ENCODE assay signal across 1 cellular context in the genomic region with DNA sequence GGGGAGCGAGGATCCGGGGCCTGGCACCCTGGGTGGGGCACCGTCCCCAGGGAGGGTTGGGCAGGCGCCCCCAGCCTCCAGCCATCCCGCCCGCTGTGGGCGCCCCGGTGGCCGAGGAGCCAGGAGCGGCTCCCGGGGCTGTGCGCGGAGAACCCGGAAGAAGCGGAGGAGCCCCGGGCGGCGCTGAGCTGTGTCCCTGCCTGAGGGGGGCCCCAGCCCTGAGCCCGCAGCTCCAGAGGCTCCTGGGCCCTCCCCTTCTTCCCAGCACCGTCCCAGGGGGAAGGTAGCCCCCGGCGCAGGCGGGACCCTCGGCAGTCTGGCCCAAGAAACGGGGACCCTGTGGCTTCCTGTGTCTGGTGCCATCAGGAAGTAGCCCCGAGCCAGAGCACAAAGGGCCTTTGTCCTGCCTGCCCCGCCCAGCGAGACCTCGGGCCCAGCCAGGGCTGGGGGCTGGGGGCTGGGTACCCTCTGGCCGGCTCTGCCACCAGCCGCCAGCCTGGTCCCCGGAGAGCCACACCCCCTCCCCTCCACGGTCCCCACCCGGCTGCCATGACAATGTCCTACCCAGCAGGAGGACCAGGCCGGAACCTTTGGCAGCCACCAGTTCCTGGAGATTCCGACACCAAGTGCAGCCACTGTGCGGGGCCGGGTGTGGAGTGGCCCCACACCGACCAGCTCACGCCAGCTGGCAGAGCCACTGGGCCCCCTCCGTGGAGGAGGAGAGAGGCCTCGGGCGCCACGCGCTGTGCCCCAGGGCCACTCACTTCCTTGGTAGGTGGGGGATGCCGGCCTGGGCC.
TF ChIP-seq lines count a peak whose summit lies in the region.

No MANE protein-coding gene starts in this region.

TF ChIP-seq in K562, 482 proteins besides CTCF, POLR2A, EP300 and RAD21 (continued from another document):
- 0 out of 2 replicates have a peak, but pooled peaks have one; percentile 3 for TF ChIP-seq REST (CRISPR knock-in tag; IDR thresholded peaks at IDR 0.05; ENCODE audit: low read depth)
- TF ChIP-seq NR1H2 (CRISPR knock-in tag; IDR thresholded peaks at IDR 0.05), result 0 out of 2 replicates have a peak, but pooled peaks have one; percentile 55
- TF ChIP-seq NRF1 (conservative IDR thresholded peaks at IDR 0.05 in 1 of 2, IDR thresholded peaks at IDR 0.05 in 1 of 2), result peak; percentile 46 to 56
- TF ChIP-seq, protein P1, sequence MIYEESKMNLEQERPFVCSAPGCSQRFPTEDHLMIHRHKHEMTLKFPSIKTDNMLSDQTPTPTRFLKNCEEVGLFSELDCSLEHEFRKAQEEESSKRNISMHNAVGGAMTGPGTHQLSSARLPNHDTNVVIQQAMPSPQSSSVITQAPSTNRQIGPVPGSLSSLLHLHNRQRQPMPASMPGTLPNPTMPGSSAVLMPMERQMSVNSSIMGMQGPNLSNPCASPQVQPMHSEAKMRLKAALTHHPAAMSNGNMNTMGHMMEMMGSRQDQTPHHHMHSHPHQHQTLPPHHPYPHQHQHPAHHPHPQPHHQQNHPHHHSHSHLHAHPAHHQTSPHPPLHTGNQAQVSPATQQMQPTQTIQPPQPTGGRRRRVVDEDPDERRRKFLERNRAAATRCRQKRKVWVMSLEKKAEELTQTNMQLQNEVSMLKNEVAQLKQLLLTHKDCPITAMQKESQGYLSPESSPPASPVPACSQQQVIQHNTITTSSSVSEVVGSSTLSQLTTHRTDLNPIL (CRISPR knock-in tag; IDR thresholded peaks at IDR 0.05), result no peak
- 0 out of 2 replicates have a peak, but pooled peaks have one; percentile 1 for TF ChIP-seq TAF7 (tag; IDR thresholded peaks at IDR 0.05)
- no peak for TF ChIP-seq ZEB2 (IDR thresholded peaks at IDR 0.05)
- no peak for TF ChIP-seq ZNF507 (tag; conservative IDR thresholded peaks at IDR 0.05)
- 0 out of 2 replicates have a peak, but pooled peaks have one; percentile 1 for TF ChIP-seq ZNF41 (CRISPR knock-in tag; conservative IDR thresholded peaks at IDR 0.05)
- TF ChIP-seq AFF4 (CRISPR knock-in tag; IDR thresholded peaks at IDR 0.05), result peak; percentile 46
- TF ChIP-seq E2F5 (CRISPR knock-in tag; IDR thresholded peaks at IDR 0.05), result no peak
- no peak for TF ChIP-seq ZNF699 (CRISPR knock-in tag; IDR thresholded peaks at IDR 0.05; ENCODE audit: insufficient replicate concordance)
- TF ChIP-seq ID3 (CRISPR knock-in tag; IDR thresholded peaks at IDR 0.05), result no peak
- peak; percentile 12; the same call in 1 of the 2 replicates for TF ChIP-seq ID3 (tag; IDR thresholded peaks at IDR 0.05)
- 0 out of 2 replicates have a peak, but pooled peaks have one; percentile 4 for TF ChIP-seq CREM (IDR thresholded peaks at IDR 0.05; ENCODE audit: low read depth)
- peak; percentile 4; the same call in 1 of the 2 replicates for TF ChIP-seq E2F3 (CRISPR knock-in tag; IDR thresholded peaks at IDR 0.05)
- TF ChIP-seq HNRNPL (IDR thresholded peaks at IDR 0.05; ENCODE audit: low read depth, low read length), result peak; percentile 72; the same call in 1 of the 2 replicates
- peak; percentile 33; the same call in 1 of the 2 replicates for TF ChIP-seq KLF6 (CRISPR knock-in tag; IDR thresholded peaks at IDR 0.05; ENCODE audit: borderline replicate concordance)
- TF ChIP-seq CBFB (CRISPR knock-in tag; IDR thresholded peaks at IDR 0.05), result 0 out of 2 replicates have a peak, but pooled peaks have one; percentile 21
- peak; percentile 52 for TF ChIP-seq HMGN3 (IDR thresholded peaks at IDR 0.05; ENCODE audit: borderline replicate concordance, extremely low read depth, insufficient read length, low read depth, low read length)
- TF ChIP-seq LCOR (CRISPR knock-in tag; IDR thresholded peaks at IDR 0.05), result peak; percentile 58; the same call in 1 of the 2 replicates
- TF ChIP-seq ATF1 (CRISPR knock-in tag; IDR thresholded peaks at IDR 0.05), result no peak
- 0 out of 2 replicates have a peak, but pooled peaks have one; percentile 16 for TF ChIP-seq ATF1 (tag; IDR thresholded peaks at IDR 0.05)
- TF ChIP-seq OTX1 (CRISPR knock-in tag; IDR thresholded peaks at IDR 0.05), result 0 out of 2 replicates have a peak, but pooled peaks have one; percentile 1
- TF ChIP-seq GTF2E2 (tag; IDR thresholded peaks at IDR 0.05), result peak; percentile 92
- TF ChIP-seq ATF7 (IDR thresholded peaks at IDR 0.05), result 0 out of 2 replicates have a peak, but pooled peaks have one; percentile 15
- TF ChIP-seq ZBTB17 (CRISPR knock-in tag; IDR thresholded peaks at IDR 0.05), result 0 out of 2 replicates have a peak, but pooled peaks have one; percentile 61
- TF ChIP-seq HDAC3 (IDR thresholded peaks at IDR 0.05; ENCODE audit: borderline replicate concordance, partially characterized antibody), result no peak
- TF ChIP-seq ELF2 (CRISPR knock-in tag; IDR thresholded peaks at IDR 0.05), result peak; percentile 75; the same call in 1 of the 2 replicates
